ENCODE assay signal across 28 cellular contexts in genomic region chr17:82222816-82223215, GRCh38.
"Had no signal": no experiment of that assay in that cellular context is flagged by ENCODE, and none has a peak within 500 bp of the region (broad histone marks: within the 10 kb centered on the region; RNA-seq: fewer than 3 reads in every experiment).

No MANE protein-coding gene starts in this region.

- H3K27ac ChIP-seq: brain microvascular endothelial cell, cardiac muscle cell, KMS-11, SJSA1 had no signal

- H3K4me3 ChIP-seq: cardiac muscle cell, SJSA1 had no signal

- H3K27me3 ChIP-seq: brain microvascular endothelial cell, cardiac muscle cell, SJSA1 had no signal

- H3K4me3 Mint-ChIP-seq: activated B cell treated with CpG ODN at 0.5 μM for 24 hours; activated CD4-positive, alpha-beta memory T cell treated with anti-CD3 and anti-CD28 coated beads for 36 hours; activated CD4-positive, alpha-beta T cell treated with anti-CD3 and anti-CD28 coated beads, Interleukin-2, amount 10 ng/mL, durations not matched to agents 24 days and 14 days; activated naive CD4-positive, alpha-beta T cell treated with anti-CD3 and anti-CD28 coated beads for 36 hours; activated naive CD8-positive, alpha-beta T cell; activated T-cell treated with anti-CD3 and anti-CD28 coated beads, Interleukin-2, amount 50 U/mL, for 4 hours; T-helper 17 cell had no signal

- ATAC-seq: activated T-cell treated with anti-CD3 and anti-CD28 coated beads, Interleukin-2, amount 50 U/mL, for 4 hours; Panc1; T-helper 17 cell had no signal

- H3K9me3 Mint-ChIP-seq: activated B cell treated with CpG ODN at 0.5 μM for 24 hours; activated CD4-positive, alpha-beta T cell treated with anti-CD3 and anti-CD28 coated beads, Interleukin-2, amount 10 ng/mL, durations not matched to agents 24 days and 14 days; activated naive CD4-positive, alpha-beta T cell treated with anti-CD3 and anti-CD28 coated beads for 36 hours; activated T-cell treated with anti-CD3 and anti-CD28 coated beads, Interleukin-2, amount 50 U/mL, for 4 hours had no signal

- DNase-seq: activated B cell treated with CpG ODN at 0.5 μM for 24 hours; activated CD4-positive, alpha-beta memory T cell treated with anti-CD3 and anti-CD28 coated beads for 36 hours; activated CD4-positive, alpha-beta T cell treated with anti-CD3 and anti-CD28 coated beads for 1 hour; activated CD4-positive, alpha-beta T cell treated with anti-CD3 and anti-CD28 coated beads, Interleukin-2, amount 10 ng/mL, durations not matched to agents 24 days and 14 days; activated CD8-positive, alpha-beta memory T cell treated with anti-CD3 and anti-CD28 coated beads for 24 hours; activated effector memory CD4-positive, alpha-beta T cell treated with anti-CD3 and anti-CD28 coated beads, Interleukin-2, amount 50 U/mL, for 16 hours; activated naive CD4-positive, alpha-beta T cell treated with anti-CD3 and anti-CD28 coated beads for 36 hours; activated T-cell treated with anti-CD3 and anti-CD28 coated beads, Interleukin-2, amount 50 U/mL, for 4 hours; brain microvascular endothelial cell; MV-4-11; NCI-H1092 treated with DMSO at 0.1 percent for 48 hours; NCI-H1436; NCI-H1694 treated with DMSO at 0.1 percent for 48 hours; NCI-H2029 treated with DMSO at 0.1 percent for 48 hours; NCI-H345; NCI-H510A; NCI-H526 treated with DMSO at 0.1 percent for 48 hours; NK-92 treated with Interleukin-12 subunit alpha and Interleukin-12 subunit beta, amount 100 ng/mL, for 24 hours; OCI-M1; RPMI8226; SHP77; T-helper 17 cell; T-helper 9 cell had no signal

- H3K9me3 ChIP-seq: SJSA1 had no signal

- H3K36me3 Mint-ChIP-seq: activated CD4-positive, alpha-beta memory T cell treated with anti-CD3 and anti-CD28 coated beads for 36 hours; activated naive CD8-positive, alpha-beta T cell had no signal

- H3K27me3 Mint-ChIP-seq: activated B cell treated with CpG ODN at 0.5 μM for 24 hours; activated CD4-positive, alpha-beta memory T cell treated with anti-CD3 and anti-CD28 coated beads for 36 hours; activated CD4-positive, alpha-beta T cell treated with anti-CD3 and anti-CD28 coated beads, Interleukin-2, amount 10 ng/mL, durations not matched to agents 24 days and 14 days; activated naive CD8-positive, alpha-beta T cell; T-helper 17 cell had no signal

- H3K4me2 ChIP-seq: KMS-11 had no signal

- H3K27ac Mint-ChIP-seq: activated B cell treated with CpG ODN at 0.5 μM for 24 hours; activated CD4-positive, alpha-beta memory T cell treated with anti-CD3 and anti-CD28 coated beads for 36 hours; activated CD4-positive, alpha-beta T cell treated with anti-CD3 and anti-CD28 coated beads, Interleukin-2, amount 10 ng/mL, durations not matched to agents 24 days and 14 days; activated naive CD4-positive, alpha-beta T cell treated with anti-CD3 and anti-CD28 coated beads for 36 hours; activated naive CD8-positive, alpha-beta T cell; T-helper 17 cell had no signal

- H3K36me3 ChIP-seq: brain microvascular endothelial cell, cardiac muscle cell had no signal
